In genomic region chr2:105896765-105897163, GRCh38 we compare ENCODE assay signal across 1 cellular context.
TF ChIP-seq lines count a peak whose summit lies in the region.

No MANE protein-coding gene starts in this region.

TF ChIP-seq in HepG2, 621 proteins besides CTCF, POLR2A, EP300 and RAD21 (continued from another document):
- TF ChIP-seq MXD3 (CRISPR knock-in tag; IDR thresholded peaks at IDR 0.05) (no peak), ZNF777 (CRISPR knock-in tag; IDR thresholded peaks at IDR 0.05) (no peak), ELF3 (CRISPR knock-in tag; IDR thresholded peaks at IDR 0.05) (0 out of 2 replicates have a peak, but pooled peaks have one; percentile 33), SMC3 (IDR thresholded peaks at IDR 0.05; ENCODE audit: low read length) (peak; percentile 97), REST (IDR thresholded peaks at IDR 0.05; ENCODE audit: borderline replicate concordance in 1 of 2, low read depth in 1 of 2, low read length in 2 of 2) (no peak), ZBTB33 (CRISPR knock-in tag; IDR thresholded peaks at IDR 0.05) (0 out of 2 replicates have a peak, but pooled peaks have one; percentile 28), ZNF644 (CRISPR knock-in tag; IDR thresholded peaks at IDR 0.05; ENCODE audit: low read depth) (0 out of 2 replicates have a peak, but pooled peaks have one; percentile 11), SNRNP70 (IDR thresholded peaks at IDR 0.05; ENCODE audit: low read depth, low read length) (no peak), ZNF580 (CRISPR knock-in tag; IDR thresholded peaks at IDR 0.05; ENCODE audit: borderline replicate concordance, low read depth) (0 out of 2 replicates have a peak, but pooled peaks have one; percentile 28), KDM5A (IDR thresholded peaks at IDR 0.05; ENCODE audit: borderline replicate concordance, low read length) (no peak), ARID5B (CRISPR knock-in tag; IDR thresholded peaks at IDR 0.05) (0 out of 2 replicates have a peak, but pooled peaks have one; percentile 12), CREBL2 (CRISPR knock-in tag; IDR thresholded peaks at IDR 0.05; ENCODE audit: borderline replicate concordance) (no peak)
